ENCODE assay signal across 10 cellular contexts in the genomic region with DNA sequence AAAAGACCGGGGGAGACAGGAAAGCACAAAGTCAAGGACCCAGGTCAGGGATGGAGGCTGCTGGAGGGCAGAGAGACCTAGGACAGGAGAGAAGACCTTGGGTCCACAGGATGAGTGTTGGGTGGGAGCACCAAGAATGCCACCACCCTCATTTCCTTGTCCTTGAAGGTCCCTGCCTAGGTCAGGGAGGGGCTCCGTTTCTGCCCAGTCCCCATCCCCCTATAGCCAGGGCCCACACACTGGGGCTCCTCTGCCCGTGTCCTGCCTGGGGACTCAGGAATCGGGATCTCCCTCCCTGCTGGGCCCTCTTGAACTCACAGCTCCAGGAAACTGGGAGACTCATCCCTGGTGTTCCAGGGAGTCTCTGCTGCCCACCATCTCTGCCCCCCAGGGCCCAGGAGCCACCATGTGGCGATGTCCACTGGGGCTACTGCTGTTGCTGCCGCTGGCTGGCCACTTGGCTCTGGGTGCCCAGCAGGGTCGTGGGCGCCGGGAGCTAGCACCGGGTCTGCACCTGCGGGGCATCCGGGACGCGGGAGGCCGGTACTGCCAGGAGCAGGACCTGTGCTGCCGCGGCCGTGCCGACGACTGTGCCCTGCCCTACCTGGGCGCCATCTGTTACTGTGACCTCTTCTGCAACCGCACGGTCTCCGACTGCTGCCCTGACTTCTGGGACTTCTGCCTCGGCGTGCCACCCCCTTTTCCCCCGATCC. TPM values are rescaled to one million over a fixed set of nuclear protein-coding genes. Genes with fewer than 3 reads are reported as not detected.
A peak's percentile ranks its signal among the peaks of the same experiment; 100 is the strongest.
DNase-seq lines count a peak whose midpoint lies in the region; ATAC-seq and TF ChIP-seq lines count a peak whose summit lies in the region.
"Had no signal": no experiment of that assay in that cellular context is flagged by ENCODE, and none has a peak within 500 bp of the region (broad histone marks: within the 10 kb centered on the region; RNA-seq: fewer than 3 reads in every experiment).

No MANE protein-coding gene starts in this region.

- H3K9ac ChIP-seq in HUES64 (ENCODE audit: low read depth, low read length) (no peak overlapping the region), duodenal mucosa (ENCODE audit: low read depth in 1 of 2, low read length in 2 of 2) (peak overlapping the region; percentile 89 to 95)

- DNase-seq in right lobe of liver: no peak
- DNase-seq in stomach: peak; percentile 61
- no peak for DNase-seq in NCI-H146 treated with DMSO at 0.1 percent for 48 hours (lab: John Stamatoyannopoulos, UW; ENCODE audit: unreplicated experiment)
- no peak for DNase-seq in DMS 273 (lab: John Stamatoyannopoulos, UW; ENCODE audit: unreplicated experiment)
- DNase-seq in kidney glomerular epithelial cell (lab: John Stamatoyannopoulos, UW): no peak

- H3K36me3 ChIP-seq in HUES64 (ENCODE audit: insufficient read depth, low read length) (no peaks in the 10 kb centered on the region), duodenal mucosa (ENCODE audit: control insufficient read depth in 1 of 2, insufficient read depth in 2 of 2, low read length in 2 of 2) (peaks cover 0 to 10% of the 10 kb centered on the region in 2 donors), right lobe of liver (no peaks in the 10 kb centered on the region), stomach (no peaks in the 10 kb centered on the region)

- H3K4me3 ChIP-seq in HUES64 (ENCODE audit: low read length) (peak overlapping the region; percentile 37), duodenal mucosa (ENCODE audit: low read depth in 1 of 2, low read length in 2 of 2) (peak overlapping the region; percentile 77 to 81), right lobe of liver (peak overlapping the region; percentile 28 to 46 (median 45)), stomach (peak overlapping the region; percentile 62 to 67 (median 66))

- peaks cover 9% of the 10 kb centered on the region; the same call in 1 of the 2 replicates for H3K27me3 ChIP-seq in HUES64 (ENCODE audit: insufficient read depth, low read length)
- H3K27me3 ChIP-seq in duodenal mucosa (ENCODE audit: control insufficient read depth in 1 of 2, insufficient read depth in 2 of 2, low read length in 2 of 2): peaks cover 0 to 5% of the 10 kb centered on the region in 2 donors
- no peaks in the 10 kb centered on the region for H3K27me3 ChIP-seq in right lobe of liver
- H3K27me3 ChIP-seq in stomach: peaks cover 0 to 12% (median 0%) of the 10 kb centered on the region in 3 donors

- no peak overlapping the region for H3K27ac ChIP-seq in HUES64 (ENCODE audit: low read depth, low read length)
- peak overlapping the region; percentile 91 for H3K27ac ChIP-seq in duodenal mucosa (ENCODE audit: low read depth, low read length)
- peak overlapping the region; percentile 37 to 62 (median 49) for H3K27ac ChIP-seq in right lobe of liver
- peak overlapping the region; percentile 83 to 94 (median 92) for H3K27ac ChIP-seq in stomach

- H3K9me3 ChIP-seq in HUES64 (ENCODE audit: insufficient read depth, low read depth, low read length) (no peaks in the 10 kb centered on the region), duodenal mucosa (ENCODE audit: control insufficient read depth in 1 of 2, low read length in 2 of 2) (no peaks in the 10 kb centered on the region), right lobe of liver (no peaks in the 10 kb centered on the region), stomach (no peaks in the 10 kb centered on the region)

- intact Hi-C loops in right lobe of liver (cut with DNase I): no loop called here
- intact Hi-C loops in stomach (cut with DNase I; ENCODE audit: low total_unique reads): no loop called here

- TF ChIP-seq CTCF in right lobe of liver (IDR thresholded peaks at IDR 0.05): no peak
- TF ChIP-seq CTCF in stomach (IDR thresholded peaks at IDR 0.05): no peak

- H3K4me1 ChIP-seq in HUES64 (ENCODE audit: insufficient read depth, low read length): peaks cover 31% of the 10 kb centered on the region
- H3K4me1 ChIP-seq in duodenal mucosa (ENCODE audit: control insufficient read depth in 1 of 2, insufficient read depth in 2 of 2, low read length in 2 of 2): peaks cover 39 to 63% of the 10 kb centered on the region in 2 donors
- H3K4me1 ChIP-seq in right lobe of liver: peaks cover 0 to 8% (median 2%) of the 10 kb centered on the region in 4 donors
- H3K4me1 ChIP-seq in stomach: peaks cover 61 to 75% (median 68%) of the 10 kb centered on the region in 4 donors

- TF ChIP-seq POLR2A in right lobe of liver (IDR thresholded peaks at IDR 0.05) (no peak), stomach (IDR thresholded peaks at IDR 0.05) (no peak)

- ATAC-seq in right lobe of liver (no peak), GM19351 (IDR thresholded peaks at IDR 0.05; ENCODE audit: unreplicated experiment) (no peak)

- no peak for TF ChIP-seq EP300 in stomach (IDR thresholded peaks at IDR 0.05)

- 85% methylated on average over 27 of the region's 27 CpGs for WGBS in HUES64
- WGBS in right lobe of liver (ENCODE audit: insufficient coverage, low coverage, low lambda C conversion rate, missing lambda C conversion rate): 57% methylated on average over 2 of the region's 27 CpGs
- 25 to 51% (median 30%) methylated on average over 17 to 27 of the region's 27 CpGs for WGBS in stomach, 5 donors

RNA-seq across cellular contexts. Expression of gene TINAGL1, which starts 0.6 kb away (rescaled TPM):
- 2.5 TPM for polyA plus RNA-seq in HUES64 (2013, experiment 1 of 2)
- 3.2 TPM for polyA plus RNA-seq in HUES64 (2013, experiment 2 of 2)
- 10 to 100 TPM; 10.1 to 40.4 (median 30.2) TPM for total RNA-seq in right lobe of liver
- total RNA-seq in stomach: 100 to 1,000 TPM in 4 of 5 donors, 10 to 100 TPM in 1; 88.1 to 691 (median 173) TPM
- polyA plus RNA-seq in stomach: 10 to 100 TPM; 17.9 to 43.8 (median 37.6) TPM
- total RNA-seq: T-helper 2 cell treated with Interferon-gamma antibody and Interleukin-4, amounts not matched to agents 100 ng/mL and 5 ng/mL, for 36 hours had no signal

RNA-seq across cellular contexts. Expression of gene HCRTR1, which starts 40.6 kb away (rescaled TPM):
- polyA plus RNA-seq in HUES64 (2013, experiment 1 of 2): not detected
- 0.19 TPM for polyA plus RNA-seq in HUES64 (2013, experiment 2 of 2)
- total RNA-seq in right lobe of liver: not detected
- total RNA-seq in stomach: not detected
- not detected for polyA plus RNA-seq in stomach
- total RNA-seq: NCI-H460; T-helper 2 cell treated with Interferon-gamma antibody and Interleukin-4, amounts not matched to agents 100 ng/mL and 5 ng/mL, for 36 hours had no signal
